Comparison of ENCODE assay signal across 1 cellular context in the genomic region with DNA sequence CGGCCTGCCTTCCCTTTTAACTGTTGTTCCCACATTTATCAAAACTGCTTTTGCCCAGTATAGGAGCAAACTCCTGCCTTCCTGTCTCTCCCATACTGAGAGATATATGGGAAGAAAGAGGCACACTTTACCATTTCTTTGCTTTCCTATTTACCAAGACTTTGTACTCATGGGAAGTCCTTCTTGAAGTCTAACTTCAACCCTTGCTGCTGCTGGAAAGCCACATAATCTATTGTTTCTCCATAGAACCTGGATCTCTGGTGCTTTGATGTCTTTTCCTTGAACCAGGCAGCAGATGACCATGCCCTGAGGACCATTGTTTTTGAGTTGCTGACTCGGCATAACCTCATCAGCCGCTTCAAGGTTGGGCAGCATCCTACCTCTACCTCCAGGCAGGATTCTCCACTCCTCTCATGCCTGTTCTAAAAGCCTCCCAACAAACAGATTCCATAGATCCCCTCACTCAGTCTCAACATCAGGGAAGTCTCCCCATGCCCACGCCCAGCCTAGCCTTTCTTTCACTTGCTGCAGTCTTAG.
TF ChIP-seq lines count a peak whose summit lies in the region.

No MANE protein-coding gene starts in this region.

TF ChIP-seq in HepG2, 621 proteins besides CTCF, POLR2A, EP300 and RAD21:
- no peak for TF ChIP-seq NFE2L2 (IDR thresholded peaks at IDR 0.05; ENCODE audit: low read length)
- TF ChIP-seq ZNF543 (CRISPR knock-in tag; IDR thresholded peaks at IDR 0.05), result no peak
- TF ChIP-seq, protein P1, sequence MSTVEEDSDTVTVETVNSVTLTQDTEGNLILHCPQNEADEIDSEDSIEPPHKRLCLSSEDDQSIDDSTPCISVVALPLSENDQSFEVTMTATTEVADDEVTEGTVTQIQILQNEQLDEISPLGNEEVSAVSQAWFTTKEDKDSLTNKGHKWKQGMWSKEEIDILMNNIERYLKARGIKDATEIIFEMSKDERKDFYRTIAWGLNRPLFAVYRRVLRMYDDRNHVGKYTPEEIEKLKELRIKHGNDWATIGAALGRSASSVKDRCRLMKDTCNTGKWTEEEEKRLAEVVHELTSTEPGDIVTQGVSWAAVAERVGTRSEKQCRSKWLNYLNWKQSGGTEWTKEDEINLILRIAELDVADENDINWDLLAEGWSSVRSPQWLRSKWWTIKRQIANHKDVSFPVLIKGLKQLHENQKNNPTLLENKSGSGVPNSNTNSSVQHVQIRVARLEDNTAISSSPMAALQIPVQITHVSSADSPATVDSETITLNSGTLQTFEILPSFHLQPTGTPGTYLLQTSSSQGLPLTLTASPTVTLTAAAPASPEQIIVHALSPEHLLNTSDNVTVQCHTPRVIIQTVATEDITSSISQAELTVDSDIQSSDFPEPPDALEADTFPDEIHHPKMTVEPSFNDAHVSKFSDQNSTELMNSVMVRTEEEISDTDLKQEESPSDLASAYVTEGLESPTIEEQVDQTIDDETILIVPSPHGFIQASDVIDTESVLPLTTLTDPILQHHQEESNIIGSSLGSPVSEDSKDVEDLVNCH (CRISPR knock-in tag; IDR thresholded peaks at IDR 0.05), result no peak
- TF ChIP-seq ZC3H13 (CRISPR knock-in tag; IDR thresholded peaks at IDR 0.05), result no peak
- TF ChIP-seq MAFK (conservative IDR thresholded peaks at IDR 0.05 in 1 of 2, IDR thresholded peaks at IDR 0.05 in 1 of 2; ENCODE audit: low read length in 2 of 2), result peak; percentile 83 to 90
- no peak for TF ChIP-seq SP140L (CRISPR knock-in tag; IDR thresholded peaks at IDR 0.05; ENCODE audit: borderline replicate concordance)
- TF ChIP-seq, protein P2, sequence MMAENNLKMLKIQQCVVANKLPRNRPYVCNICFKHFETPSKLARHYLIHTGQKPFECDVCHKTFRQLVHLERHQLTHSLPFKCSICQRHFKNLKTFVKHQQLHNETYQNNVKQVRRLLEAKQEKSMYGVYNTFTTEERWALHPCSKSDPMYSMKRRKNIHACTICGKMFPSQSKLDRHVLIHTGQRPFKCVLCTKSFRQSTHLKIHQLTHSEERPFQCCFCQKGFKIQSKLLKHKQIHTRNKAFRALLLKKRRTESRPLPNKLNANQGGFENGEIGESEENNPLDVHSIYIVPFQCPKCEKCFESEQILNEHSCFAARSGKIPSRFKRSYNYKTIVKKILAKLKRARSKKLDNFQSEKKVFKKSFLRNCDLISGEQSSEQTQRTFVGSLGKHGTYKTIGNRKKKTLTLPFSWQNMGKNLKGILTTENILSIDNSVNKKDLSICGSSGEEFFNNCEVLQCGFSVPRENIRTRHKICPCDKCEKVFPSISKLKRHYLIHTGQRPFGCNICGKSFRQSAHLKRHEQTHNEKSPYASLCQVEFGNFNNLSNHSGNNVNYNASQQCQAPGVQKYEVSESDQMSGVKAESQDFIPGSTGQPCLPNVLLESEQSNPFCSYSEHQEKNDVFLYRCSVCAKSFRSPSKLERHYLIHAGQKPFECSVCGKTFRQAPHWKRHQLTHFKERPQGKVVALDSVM (CRISPR knock-in tag; IDR thresholded peaks at IDR 0.05), result no peak
- no peak for TF ChIP-seq MYC (CRISPR knock-in tag; IDR thresholded peaks at IDR 0.05; ENCODE audit: borderline replicate concordance)
- TF ChIP-seq ZNF556 (CRISPR knock-in tag; IDR thresholded peaks at IDR 0.05; ENCODE audit: borderline replicate concordance), result no peak
- TF ChIP-seq MAFF (IDR thresholded peaks at IDR 0.05; ENCODE audit: low read depth, low read length), result peak; percentile 72
- TF ChIP-seq, protein P3, sequence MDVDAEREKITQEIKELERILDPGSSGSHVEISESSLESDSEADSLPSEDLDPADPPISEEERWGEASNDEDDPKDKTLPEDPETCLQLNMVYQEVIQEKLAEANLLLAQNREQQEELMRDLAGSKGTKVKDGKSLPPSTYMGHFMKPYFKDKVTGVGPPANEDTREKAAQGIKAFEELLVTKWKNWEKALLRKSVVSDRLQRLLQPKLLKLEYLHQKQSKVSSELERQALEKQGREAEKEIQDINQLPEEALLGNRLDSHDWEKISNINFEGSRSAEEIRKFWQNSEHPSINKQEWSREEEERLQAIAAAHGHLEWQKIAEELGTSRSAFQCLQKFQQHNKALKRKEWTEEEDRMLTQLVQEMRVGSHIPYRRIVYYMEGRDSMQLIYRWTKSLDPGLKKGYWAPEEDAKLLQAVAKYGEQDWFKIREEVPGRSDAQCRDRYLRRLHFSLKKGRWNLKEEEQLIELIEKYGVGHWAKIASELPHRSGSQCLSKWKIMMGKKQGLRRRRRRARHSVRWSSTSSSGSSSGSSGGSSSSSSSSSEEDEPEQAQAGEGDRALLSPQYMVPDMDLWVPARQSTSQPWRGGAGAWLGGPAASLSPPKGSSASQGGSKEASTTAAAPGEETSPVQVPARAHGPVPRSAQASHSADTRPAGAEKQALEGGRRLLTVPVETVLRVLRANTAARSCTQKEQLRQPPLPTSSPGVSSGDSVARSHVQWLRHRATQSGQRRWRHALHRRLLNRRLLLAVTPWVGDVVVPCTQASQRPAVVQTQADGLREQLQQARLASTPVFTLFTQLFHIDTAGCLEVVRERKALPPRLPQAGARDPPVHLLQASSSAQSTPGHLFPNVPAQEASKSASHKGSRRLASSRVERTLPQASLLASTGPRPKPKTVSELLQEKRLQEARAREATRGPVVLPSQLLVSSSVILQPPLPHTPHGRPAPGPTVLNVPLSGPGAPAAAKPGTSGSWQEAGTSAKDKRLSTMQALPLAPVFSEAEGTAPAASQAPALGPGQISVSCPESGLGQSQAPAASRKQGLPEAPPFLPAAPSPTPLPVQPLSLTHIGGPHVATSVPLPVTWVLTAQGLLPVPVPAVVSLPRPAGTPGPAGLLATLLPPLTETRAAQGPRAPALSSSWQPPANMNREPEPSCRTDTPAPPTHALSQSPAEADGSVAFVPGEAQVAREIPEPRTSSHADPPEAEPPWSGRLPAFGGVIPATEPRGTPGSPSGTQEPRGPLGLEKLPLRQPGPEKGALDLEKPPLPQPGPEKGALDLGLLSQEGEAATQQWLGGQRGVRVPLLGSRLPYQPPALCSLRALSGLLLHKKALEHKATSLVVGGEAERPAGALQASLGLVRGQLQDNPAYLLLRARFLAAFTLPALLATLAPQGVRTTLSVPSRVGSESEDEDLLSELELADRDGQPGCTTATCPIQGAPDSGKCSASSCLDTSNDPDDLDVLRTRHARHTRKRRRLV (CRISPR knock-in tag; IDR thresholded peaks at IDR 0.05), result no peak
- TF ChIP-seq, protein P4, sequence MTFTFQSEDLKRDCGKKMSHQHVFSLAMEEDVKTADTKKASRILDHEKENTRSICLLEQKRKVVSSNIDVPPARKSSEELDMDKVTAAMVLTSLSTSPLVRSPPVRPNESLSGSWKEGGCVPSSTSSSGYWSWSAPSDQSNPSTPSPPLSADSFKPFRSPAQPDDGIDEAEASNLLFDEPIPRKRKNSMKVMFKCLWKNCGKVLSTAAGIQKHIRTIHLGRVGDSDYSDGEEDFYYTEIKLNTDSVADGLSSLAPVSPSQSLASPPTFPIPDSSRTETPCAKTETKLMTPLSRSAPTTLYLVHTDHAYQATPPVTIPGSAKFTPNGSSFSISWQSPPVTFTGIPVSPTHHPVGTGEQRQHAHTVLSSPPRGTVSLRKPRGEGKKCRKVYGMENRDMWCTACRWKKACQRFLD (CRISPR knock-in tag; IDR thresholded peaks at IDR 0.05; ENCODE audit: borderline replicate concordance), result no peak
- no peak for TF ChIP-seq ARNT2 (CRISPR knock-in tag; IDR thresholded peaks at IDR 0.05; ENCODE audit: low read depth)
- no peak for TF ChIP-seq CHCHD3 (CRISPR knock-in tag; IDR thresholded peaks at IDR 0.05)
- no peak for TF ChIP-seq PAF1 (CRISPR knock-in tag; IDR thresholded peaks at IDR 0.05)
- TF ChIP-seq ZNF274 (CRISPR knock-in tag; IDR thresholded peaks at IDR 0.05), result no peak
- no peak for TF ChIP-seq REL (CRISPR knock-in tag; conservative IDR thresholded peaks at IDR 0.05)
